Comparison of ENCODE assay signal across 8 cellular contexts in genomic region chr16:46883690-46884512, GRCh38. TPM values are rescaled to one million over a fixed set of nuclear protein-coding genes. Genes with fewer than 3 reads are reported as not detected.
DNase-seq lines count a peak whose midpoint lies in the region; ATAC-seq and FAIRE-seq lines count a peak whose summit lies in the region.

Gene GPT2 (plus strand): TSS chr16:46884362. CDS start chr16:46884716, 354 bp downstream.

- H3K4me1 ChIP-seq in BLaER1 treated with 17β-estradiol and CSF1 and Interleukin-3, amounts not matched to agents 10 nM and 100 nM, result peaks cover 30 to 70% (median 56%) of the 10 kb centered on the region in 10 experiments

- H3K36me3 ChIP-seq in BLaER1 treated with 17β-estradiol and CSF1 and Interleukin-3, amounts not matched to agents 10 nM and 100 nM, result peaks cover 0 to 31% (median 25%) of the 10 kb centered on the region in 11 experiments; a peak in 12 of 22 replicates

- no peaks in the 10 kb centered on the region for H3K36me3 Mint-ChIP-seq in activated CD4-positive, alpha-beta T cell treated with anti-CD3 and anti-CD28 coated beads, Interleukin-2, amount 10 ng/mL, durations not matched to agents 7 days and 5 days (ENCODE audit: low read depth)

- no peaks in the 10 kb centered on the region for H3K9me3 Mint-ChIP-seq in activated CD4-positive, alpha-beta T cell treated with anti-CD3 and anti-CD28 coated beads, Interleukin-2, amount 10 ng/mL, durations not matched to agents 7 days and 5 days

- peaks cover 0 to 36% (median 31%) of the 10 kb centered on the region in 11 experiments; a peak in 14 of 22 replicates for H4K20me1 ChIP-seq in BLaER1 treated with 17β-estradiol and CSF1 and Interleukin-3, amounts not matched to agents 10 nM and 100 nM

- no peaks in the 10 kb centered on the region for H3K9me3 ChIP-seq in BLaER1 treated with 17β-estradiol and CSF1 and Interleukin-3, amounts not matched to agents 10 nM and 100 nM (replicated peaks in 1 of 11)

- H3K27me3 Mint-ChIP-seq in activated CD4-positive, alpha-beta T cell treated with anti-CD3 and anti-CD28 coated beads, Interleukin-2, amount 10 ng/mL, durations not matched to agents 7 days and 5 days, result peaks cover 35% of the 10 kb centered on the region

- H3K9ac ChIP-seq in BLaER1 treated with 17β-estradiol and CSF1 and Interleukin-3, amounts not matched to agents 10 nM and 100 nM, result peak within 1 kb of the TSS; percentile 76 to 97 (median 90)

- H3K27me3 ChIP-seq in BLaER1 treated with 17β-estradiol and CSF1 and Interleukin-3, amounts not matched to agents 10 nM and 100 nM, result no peaks in the 10 kb centered on the region

- peak within 1 kb of the TSS; percentile 74 for H3K4me3 Mint-ChIP-seq in activated CD4-positive, alpha-beta T cell treated with anti-CD3 and anti-CD28 coated beads, Interleukin-2, amount 10 ng/mL, durations not matched to agents 7 days and 5 days

- H3K4me3 ChIP-seq in BLaER1 treated with 17β-estradiol and CSF1 and Interleukin-3, amounts not matched to agents 10 nM and 100 nM, result peak within 1 kb of the TSS; percentile 78 to 93 (median 88)

- H3K27ac Mint-ChIP-seq in activated CD4-positive, alpha-beta T cell treated with anti-CD3 and anti-CD28 coated beads, Interleukin-2, amount 10 ng/mL, durations not matched to agents 7 days and 5 days, result peak within 1 kb of the TSS; percentile 73

- H3K4me1 Mint-ChIP-seq in activated CD4-positive, alpha-beta T cell treated with anti-CD3 and anti-CD28 coated beads, Interleukin-2, amount 10 ng/mL, durations not matched to agents 7 days and 5 days, result peaks cover 15% of the 10 kb centered on the region

- ATAC-seq in HG03442 (IDR thresholded peaks at IDR 0.05; ENCODE audit: unreplicated experiment), result peak; percentile 97

- peak within 1 kb of the TSS; percentile 50 to 98 (median 85); a peak in 21 of 22 replicates for H3K27ac ChIP-seq in BLaER1 treated with 17β-estradiol and CSF1 and Interleukin-3, amounts not matched to agents 10 nM and 100 nM

- peak; percentile 82 for FAIRE-seq in GM19239 (lab: Jason Lieb, UNC)

- H3K4me2 ChIP-seq in BLaER1 treated with 17β-estradiol and CSF1 and Interleukin-3, amounts not matched to agents 10 nM and 100 nM, result peak within 1 kb of the TSS; percentile 80 to 99 (median 94)

- DNase-seq in GM19239 (ENCODE audit: insufficient read length, low spot score) (peak; percentile 87), NCI-H524 (lab: John Stamatoyannopoulos, UW) (peak; percentile 90 to 97), cortex of kidney (lab: John Stamatoyannopoulos, UW) (peak; percentile 39), left kidney (ENCODE audit: low read depth, low spot score) (peak; percentile 98)
- peak; percentile 81 for DNase-seq in activated CD4-positive, alpha-beta T cell treated with anti-CD3 and anti-CD28 coated beads, Interleukin-2, amount 10 ng/mL, durations not matched to agents 7 days and 5 days
- peak; percentile 82 for DNase-seq in stimulated activated CD4-positive, alpha-beta T cell treated with anti-CD3 and anti-CD28 coated beads, Interleukin-1b, Interleukin-23, amount 100 ng/mL, for 48 hours

- POLR2A ChIA-PET in activated CD4-positive, alpha-beta T cell treated with anti-CD3 and anti-CD28 coated beads, Interleukin-2, amount 10 ng/mL, durations not matched to agents 7 days and 5 days (lab: Charles Lee), result no interaction called here

- CTCF ChIA-PET in activated CD4-positive, alpha-beta T cell treated with anti-CD3 and anti-CD28 coated beads, Interleukin-2, amount 10 ng/mL, durations not matched to agents 7 days and 5 days (lab: Charles Lee), result interaction anchor here (0.8 to 1.7 kb wide), 9 partner anchors 10 to 1364 kb away, joined by 3 to 5 read pairs (median 3); no protein-coding TSS in a partner anchor

RNA-seq across cellular contexts. Expression of gene GPT2, which starts in this region (rescaled TPM):
- 1 to 10 TPM; 3.9 to 4.0 TPM for total RNA-seq in activated CD4-positive, alpha-beta T cell treated with anti-CD3 and anti-CD28 coated beads, Interleukin-2, amount 10 ng/mL, durations not matched to agents 7 days and 5 days

Comparison
In these comparisons a context has a peak if more than half of its experiments do, and no peak if none do; other contexts are left out.
1. Peak in every context shown above with its lines: DNase-seq, ATAC-seq, H3K4me3 ChIP-seq and H3K27ac ChIP-seq.
2. DNase-seq: peak in every context shown above with its lines; median percentile 98 in left kidney; 94 in NCI-H524; 87 in GM19239; 82 in stimulated activated CD4-positive, alpha-beta T cell treated with anti-CD3 and anti-CD28 coated beads, Interleukin-1b, Interleukin-23, amount 100 ng/mL, for 48 hours; 81 in activated CD4-positive, alpha-beta T cell treated with anti-CD3 and anti-CD28 coated beads, Interleukin-2, amount 10 ng/mL, durations not matched to agents 7 days and 5 days; 39 in cortex of kidney.